ENCODE assay signal across 12 cellular contexts in genomic region chr2:238948765-238949641, GRCh38.
DNase-seq lines count a peak whose midpoint lies in the region; ATAC-seq, FAIRE-seq and TF ChIP-seq lines count a peak whose summit lies in the region.
"Had no signal": no experiment of that assay in that cellular context is flagged by ENCODE, and none has a peak within 500 bp of the region (broad histone marks: within the 10 kb centered on the region; RNA-seq: fewer than 3 reads in every experiment).

No MANE protein-coding gene starts in this region.

- H3K27me3 ChIP-seq in MM.1S (replicated peaks; ENCODE audit: insufficient read depth, low read length) (no peaks in the 10 kb centered on the region), bronchial epithelial cell (ENCODE audit: control insufficient read depth, insufficient read depth, low read length) (no peaks in the 10 kb centered on the region), prostate gland (replicated peaks; ENCODE audit: insufficient read depth) (no peaks in the 10 kb centered on the region)
- H3K27me3 ChIP-seq: ascending aorta had no signal

- H4K20me1 ChIP-seq in MM.1S (ENCODE audit: insufficient read depth, low read length), result no peaks in the 10 kb centered on the region

- FAIRE-seq in bronchial epithelial cell (lab: Jason Lieb, UNC), result peak; percentile 92

- H3K9me2 ChIP-seq in MM.1S (replicated peaks; ENCODE audit: insufficient read depth, low read length), result no peaks in the 10 kb centered on the region

- DNase-seq in EH (ENCODE audit: low read depth), result peak; percentile 76
- no peak for DNase-seq in MM.1S
- DNase-seq in bronchial epithelial cell (ENCODE audit: low read depth), result peak; percentile 18
- DNase-seq in prostate gland (ENCODE audit: low spot score), result peak; percentile 1
- DNase-seq in GM10266 (ENCODE audit: extremely low spot score), result no peak
- no peak for DNase-seq in NCI-H2227 treated with DMSO at 0.1 percent for 48 hours (lab: John Stamatoyannopoulos, UW)
- DNase-seq: CD8-positive, alpha-beta memory T cell; GF-D8; stimulated activated naive CD4-positive, alpha-beta T cell treated with Interleukin-2 at 50 U/mL for 16 hours had no signal

- intact Hi-C loops in prostate gland (cut with DNase I), result loop anchor here (5.0 to 10.0 kb wide), 2 partner anchors 102 to 164 kb away; partner anchors contain the start of gene TWIST2

- peaks cover 19% of the 10 kb centered on the region for H3F3A ChIP-seq in MM.1S (ENCODE audit: insufficient read depth, low read length)

- H3K36me3 ChIP-seq in MM.1S (replicated peaks; ENCODE audit: insufficient read depth, low read length) (no peaks in the 10 kb centered on the region), bronchial epithelial cell (ENCODE audit: control insufficient read depth, insufficient read depth, low read length) (no peaks in the 10 kb centered on the region), prostate gland (no peaks in the 10 kb centered on the region)
- H3K36me3 ChIP-seq: ascending aorta had no signal

- TF ChIP-seq CTCF in MM.1S (IDR thresholded peaks at IDR 0.05; ENCODE audit: low read length), result no peak
- TF ChIP-seq CTCF in bronchial epithelial cell (IDR thresholded peaks at IDR 0.05; ENCODE audit: insufficient read depth, low read length, severe bottlenecking), result no peak
- no peak for TF ChIP-seq CTCF in prostate gland (IDR thresholded peaks at IDR 0.05)
- TF ChIP-seq CTCF in GM10266 (IDR thresholded peaks at IDR 0.05; ENCODE audit: control insufficient read depth, insufficient read depth, low read depth, missing control alignments), result no peak

- ATAC-seq in HG03469 (IDR thresholded peaks at IDR 0.05; ENCODE audit: unreplicated experiment) (no peak), HG03196 (IDR thresholded peaks at IDR 0.05; ENCODE audit: unreplicated experiment) (no peak)

- no peaks in the 10 kb centered on the region for H3K79me2 ChIP-seq in MM.1S (ENCODE audit: low read length)

- no peak overlapping the region for H3K9ac ChIP-seq in MM.1S (ENCODE audit: low read length)

- H3K4me3 ChIP-seq in MM.1S (ENCODE audit: low read length) (no peak overlapping the region), bronchial epithelial cell (ENCODE audit: low read depth, low read length) (no peak overlapping the region), prostate gland (no peak overlapping the region)
- H3K4me3 ChIP-seq: ascending aorta had no signal

- H3K9me3 ChIP-seq in MM.1S (replicated peaks; ENCODE audit: insufficient read depth, low read length) (no peaks in the 10 kb centered on the region), prostate gland (no peaks in the 10 kb centered on the region)
- H3K9me3 ChIP-seq: ascending aorta had no signal

- TF ChIP-seq POLR2A in prostate gland (IDR thresholded peaks at IDR 0.05), result no peak

- peak overlapping the region; percentile 59 for H3K4me2 ChIP-seq in MM.1S (ENCODE audit: low read depth, low read length)

- peaks cover 26% of the 10 kb centered on the region for H3K4me1 ChIP-seq in MM.1S (ENCODE audit: low read length)
- no peaks in the 10 kb centered on the region for H3K4me1 ChIP-seq in prostate gland (replicated peaks)
- H3K4me1 ChIP-seq: ascending aorta had no signal

- no peak overlapping the region for H2AFZ ChIP-seq in MM.1S (ENCODE audit: low read length)

- 69% methylated on average over 7 of the region's 7 CpGs for WGBS in prostate gland

- H3K27ac ChIP-seq in MM.1S (ENCODE audit: low read length) (peak overlapping the region; percentile 66; the same call in 1 of the 2 replicates), prostate gland (no peak overlapping the region)
- H3K27ac ChIP-seq: ascending aorta had no signal

Comparison
In these comparisons a context has a peak if more than half of its experiments do, and no peak if none do; other contexts are left out.
1. DNase-seq: peak in EH (single experiment), bronchial epithelial cell (single experiment) and prostate gland (single experiment); none in MM.1S (single experiment), GM10266 (single experiment) and NCI-H2227 treated with DMSO at 0.1 percent for 48 hours (single experiment).